ENCODE assay signal across 30 cellular contexts in the genomic region with DNA sequence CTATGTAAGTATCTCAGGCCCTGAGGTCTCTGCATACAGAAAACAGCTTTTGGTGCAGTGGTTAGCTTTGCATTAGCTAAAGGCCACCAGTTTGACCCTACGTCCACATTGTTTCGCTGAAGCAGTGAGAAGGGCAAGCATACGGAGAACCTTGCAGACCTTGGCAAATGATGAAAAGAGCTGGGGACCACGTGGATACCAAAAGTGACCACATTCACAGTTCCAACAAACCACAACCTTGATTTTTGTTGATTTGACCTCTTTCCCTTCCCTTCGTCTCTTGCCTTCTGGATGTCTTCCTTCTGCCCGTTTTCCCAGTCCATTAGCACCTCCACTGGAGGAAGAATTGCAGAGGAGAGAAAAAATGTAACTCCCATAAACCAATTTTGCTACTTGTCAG.
"Had no signal": no experiment of that assay in that cellular context is flagged by ENCODE, and none has a peak within 500 bp of the region (broad histone marks: within the 10 kb centered on the region; RNA-seq: fewer than 3 reads in every experiment).

No MANE protein-coding gene starts in this region.

- DNase-seq: activated B cell treated with CpG ODN at 0.5 μM for 24 hours; activated CD4-positive, alpha-beta memory T cell treated with anti-CD3 and anti-CD28 coated beads, Interleukin-2, amount 10 ng/mL, durations not matched to agents 7 days and 5 days; activated CD4-positive, alpha-beta T cell treated with anti-CD3 and anti-CD28 coated beads for 1 hour; activated CD4-positive, alpha-beta T cell treated with anti-CD3 and anti-CD28 coated beads, Interleukin-2, amount 10 ng/mL, durations not matched to agents 7 days and 5 days; activated gamma-delta T cell treated with Interleukin-2 at 50 U/mL for 16 hours; activated naive CD4-positive, alpha-beta T cell treated with anti-CD3 and anti-CD28 coated beads, Interleukin-2, amount 10 ng/mL, durations not matched to agents 7 days and 5 days; activated naive CD8-positive, alpha-beta T cell treated with anti-CD3 and anti-CD28 coated beads for 36 hours; activated T-cell treated with anti-CD3 and anti-CD28 coated beads for 4 hours; activated T-cell treated with anti-CD3 and anti-CD28 coated beads, Interleukin-2, amount 50 U/mL, for 72 hours; MG63; NCI-H1092 treated with DMSO at 0.1 percent for 48 hours; NCI-H1417 treated with DMSO at 0.1 percent for 48 hours; NCI-H1694; NCI-H2029; NCI-H2107; NCI-H2171 treated with DMSO at 0.1 percent for 48 hours; NCI-H226; NCI-H526; NCI-H774; Peyer's patch; SHP77; SW 1271; T-helper 9 cell had no signal

- H3K27me3 Mint-ChIP-seq: activated CD4-positive, alpha-beta memory T cell treated with anti-CD3 and anti-CD28 coated beads, Interleukin-2, amount 10 ng/mL, durations not matched to agents 7 days and 5 days; activated CD4-positive, alpha-beta T cell treated with anti-CD3 and anti-CD28 coated beads, Interleukin-2, amount 10 ng/mL, durations not matched to agents 7 days and 5 days; activated naive CD4-positive, alpha-beta T cell treated with anti-CD3 and anti-CD28 coated beads, Interleukin-2, amount 10 ng/mL, durations not matched to agents 7 days and 5 days; central memory CD8-positive, alpha-beta T cell had no signal

- H3K36me3 Mint-ChIP-seq: activated naive CD4-positive, alpha-beta T cell treated with anti-CD3 and anti-CD28 coated beads, Interleukin-2, amount 10 ng/mL, durations not matched to agents 7 days and 5 days; activated naive CD8-positive, alpha-beta T cell treated with anti-CD3 and anti-CD28 coated beads for 36 hours; brain had no signal

- H3K9ac ChIP-seq: KMS-11 had no signal

- H3K4me2 ChIP-seq: KMS-11 had no signal

- H3K27me3 ChIP-seq: MG63, Peyer's patch, SJSA1 had no signal

- H3K27ac ChIP-seq: KMS-11, Peyer's patch, SJSA1 had no signal

- H3K4me3 Mint-ChIP-seq: activated B cell treated with CpG ODN at 0.5 μM for 24 hours; activated CD4-positive, alpha-beta memory T cell treated with anti-CD3 and anti-CD28 coated beads, Interleukin-2, amount 10 ng/mL, durations not matched to agents 7 days and 5 days; activated CD4-positive, alpha-beta T cell treated with anti-CD3 and anti-CD28 coated beads, Interleukin-2, amount 10 ng/mL, durations not matched to agents 7 days and 5 days; activated naive CD4-positive, alpha-beta T cell treated with anti-CD3 and anti-CD28 coated beads, Interleukin-2, amount 10 ng/mL, durations not matched to agents 7 days and 5 days; activated naive CD8-positive, alpha-beta T cell treated with anti-CD3 and anti-CD28 coated beads for 36 hours; activated T-cell treated with anti-CD3 and anti-CD28 coated beads, Interleukin-2, amount 50 U/mL, for 72 hours; brain; central memory CD8-positive, alpha-beta T cell; T-helper 1 cell treated with Interleukin-12 subunit alpha and Interleukin-12 subunit beta and Interleukin-4 antibody, amounts not matched to agents 30 μg/mL and 1 μg/mL, for 36 hours had no signal

- H3K9me3 ChIP-seq: MG63, Peyer's patch, SJSA1 had no signal

- H3K27ac Mint-ChIP-seq: activated B cell treated with CpG ODN at 0.5 μM for 24 hours; activated CD4-positive, alpha-beta memory T cell treated with anti-CD3 and anti-CD28 coated beads, Interleukin-2, amount 10 ng/mL, durations not matched to agents 7 days and 5 days; activated CD4-positive, alpha-beta T cell treated with anti-CD3 and anti-CD28 coated beads, Interleukin-2, amount 10 ng/mL, durations not matched to agents 7 days and 5 days; activated naive CD4-positive, alpha-beta T cell treated with anti-CD3 and anti-CD28 coated beads, Interleukin-2, amount 10 ng/mL, durations not matched to agents 7 days and 5 days; activated naive CD8-positive, alpha-beta T cell treated with anti-CD3 and anti-CD28 coated beads for 36 hours; activated T-cell treated with anti-CD3 and anti-CD28 coated beads, Interleukin-2, amount 50 U/mL, for 72 hours; activated T-helper 2 cell treated with anti-CD3 and anti-CD28 coated beads, Interferon-gamma antibody, Interleukin-2, Interleukin-4, amounts not matched to agents 10 μg/mL and 5 μg/mL and 100 μg/mL, durations not matched to agents 14 hours and 24 hours and 36 hours; brain; T-helper 1 cell treated with Interleukin-12 subunit alpha and Interleukin-12 subunit beta and Interleukin-4 antibody, amounts not matched to agents 30 μg/mL and 1 μg/mL, for 36 hours had no signal

- H3K4me1 ChIP-seq: Peyer's patch, SJSA1 had no signal

- H3K9me3 Mint-ChIP-seq: activated B cell treated with CpG ODN at 0.5 μM for 24 hours; activated CD4-positive, alpha-beta memory T cell treated with anti-CD3 and anti-CD28 coated beads, Interleukin-2, amount 10 ng/mL, durations not matched to agents 7 days and 5 days; activated CD4-positive, alpha-beta T cell treated with anti-CD3 and anti-CD28 coated beads, Interleukin-2, amount 10 ng/mL, durations not matched to agents 7 days and 5 days; activated naive CD4-positive, alpha-beta T cell treated with anti-CD3 and anti-CD28 coated beads, Interleukin-2, amount 10 ng/mL, durations not matched to agents 7 days and 5 days; activated naive CD8-positive, alpha-beta T cell treated with anti-CD3 and anti-CD28 coated beads for 36 hours; activated T-helper 2 cell treated with anti-CD3 and anti-CD28 coated beads, Interferon-gamma antibody, Interleukin-2, Interleukin-4, amounts not matched to agents 10 μg/mL and 5 μg/mL and 100 μg/mL, durations not matched to agents 14 hours and 24 hours and 36 hours; brain; central memory CD8-positive, alpha-beta T cell; T-helper 1 cell treated with Interleukin-12 subunit alpha and Interleukin-12 subunit beta and Interleukin-4 antibody, amounts not matched to agents 30 μg/mL and 1 μg/mL, for 36 hours had no signal

- H3K4me1 Mint-ChIP-seq: activated B cell treated with CpG ODN at 0.5 μM for 24 hours; activated CD4-positive, alpha-beta memory T cell treated with anti-CD3 and anti-CD28 coated beads, Interleukin-2, amount 10 ng/mL, durations not matched to agents 7 days and 5 days; activated CD4-positive, alpha-beta T cell treated with anti-CD3 and anti-CD28 coated beads, Interleukin-2, amount 10 ng/mL, durations not matched to agents 7 days and 5 days; activated naive CD4-positive, alpha-beta T cell treated with anti-CD3 and anti-CD28 coated beads, Interleukin-2, amount 10 ng/mL, durations not matched to agents 7 days and 5 days; activated naive CD8-positive, alpha-beta T cell treated with anti-CD3 and anti-CD28 coated beads for 36 hours; brain; central memory CD8-positive, alpha-beta T cell had no signal

- ATAC-seq: activated T-cell treated with anti-CD3 and anti-CD28 coated beads, Interleukin-2, amount 50 U/mL, for 72 hours; SK-N-SH treated with all-trans-retinoic acid at 6 μM for 48 hours had no signal
